In genomic region chr19:7258042-7258839, GRCh38 we compare ENCODE assay signal across 20 cellular contexts. TPM values are rescaled to one million over a fixed set of nuclear protein-coding genes. Genes with fewer than 3 reads are reported as not detected.
DNase-seq lines count a peak whose midpoint lies in the region; ATAC-seq, FAIRE-seq and TF ChIP-seq lines count a peak whose summit lies in the region.
"Had no signal": no experiment of that assay in that cellular context is flagged by ENCODE, and none has a peak within 500 bp of the region (broad histone marks: within the 10 kb centered on the region; RNA-seq: fewer than 3 reads in every experiment).

No MANE protein-coding gene starts in this region.

- TF ChIP-seq POLR2A in body of pancreas (IDR thresholded peaks at IDR 0.05) = no peak
- no peak for TF ChIP-seq POLR2A in uterus (IDR thresholded peaks at IDR 0.05)

- no peak overlapping the region for H2AFZ ChIP-seq in PC-9

- intact Hi-C loops in PC-9 (cut with micrococcal nuclease; ENCODE audit: unreplicated experiment) = no loop called here
- intact Hi-C loops in body of pancreas (cut with DNase I) = no loop called here
- intact Hi-C loops in pancreas (cut with DNase I) = no loop called here
- intact Hi-C loops in uterus (cut with DNase I; ENCODE audit: low total_unique reads) = no loop called here

- no peak overlapping the region for H3K4me2 ChIP-seq in PC-9

- H3F3A ChIP-seq in PC-9 (ENCODE audit: insufficient read depth, low read depth) = peaks cover 3% of the 10 kb centered on the region; the same call in 1 of the 2 replicates

- CTCF ChIA-PET in PC-9 (lab: Charles Lee) = interaction anchor here (0.6 kb wide), 1 partner anchor 80 kb away, joined by 3 read pairs; no protein-coding TSS in a partner anchor

- POLR2A ChIA-PET in PC-9 (lab: Charles Lee; ENCODE audit: unreplicated experiment) = no interaction called here

- H3K9me2 ChIP-seq in PC-9 (ENCODE audit: insufficient read depth) = no peaks in the 10 kb centered on the region

- no peak for ATAC-seq in body of pancreas
- peak in 1 of 4 donors; percentile 15 for ATAC-seq in pancreas

- WGBS in body of pancreas, 2 donors = 83 to 96% methylated on average over 9 to 10 of the region's 10 CpGs
- 84 to 88% methylated on average over 10 of the region's 10 CpGs for WGBS in pancreas, 2 donors

- DNase-seq in PC-9 (no peak), body of pancreas (peak in 3 of 4 donors; percentile 42 to 52 (median 45)), pancreas (peak in 1 of 6 donors; percentile 38), uterus (no peak), SW480 (ENCODE audit: low spot score) (no peak), SKM-1 treated with dmso at 0.1 percent for 144 hours (lab: John Stamatoyannopoulos, UW; ENCODE audit: unreplicated experiment) (no peak)
- no peak for DNase-seq in activated effector memory CD4-positive, alpha-beta T cell treated with Interleukin-2 at 50 U/mL for 16 hours
- DNase-seq: ACHN; DMS153; GDM1; H9; NCI-H1092 treated with DMSO at 0.1 percent for 48 hours; NCI-H146; NCI-H2081; NCI-H2171 treated with DMSO at 0.1 percent for 48 hours; NCI-H446; NCI-H748 treated with DMSO at 0.1 percent for 48 hours; NK-92 treated with Interleukin-12 subunit alpha and Interleukin-12 subunit beta, amount 100 ng/mL, for 24 hours; Right ventricle myocardium superior had no signal

- H3K4me1 ChIP-seq in PC-9 (replicated peaks; ENCODE audit: insufficient read depth) = peaks cover 20% of the 10 kb centered on the region
- H3K4me1 ChIP-seq in body of pancreas = peaks cover 93% of the 10 kb centered on the region
- H3K4me1 ChIP-seq in pancreas = peaks cover 28 to 56% (median 42%) of the 10 kb centered on the region in 3 donors
- peaks cover 4% of the 10 kb centered on the region in 2 donors for H3K4me1 ChIP-seq in uterus

- TF ChIP-seq CTCF in PC-9 (conservative IDR thresholded peaks at IDR 0.05) (no peak), body of pancreas (IDR thresholded peaks at IDR 0.05) (no peak), pancreas (IDR thresholded peaks at IDR 0.05) (no peak), uterus (IDR thresholded peaks at IDR 0.05) (no peak)

- H3K36me3 ChIP-seq in PC-9 (ENCODE audit: low read depth) = no peaks in the 10 kb centered on the region
- peaks cover 0 to 3% of the 10 kb centered on the region in 2 donors for H3K36me3 ChIP-seq in body of pancreas (replicated peaks in 1 of 2; ENCODE audit: insufficient read depth in 1 of 2, low read depth in 2 of 2)
- peaks cover 0 to 8% (median 0%) of the 10 kb centered on the region in 3 donors for H3K36me3 ChIP-seq in pancreas
- no peaks in the 10 kb centered on the region for H3K36me3 ChIP-seq in uterus

- H3K4me3 ChIP-seq in PC-9 (no peak overlapping the region), body of pancreas (no peak overlapping the region), pancreas (no peak overlapping the region), uterus (no peak overlapping the region)

- H3K27me3 ChIP-seq in PC-9 (ENCODE audit: insufficient read depth, low read depth) (no peaks in the 10 kb centered on the region), body of pancreas (no peaks in the 10 kb centered on the region), pancreas (no peaks in the 10 kb centered on the region), uterus (no peaks in the 10 kb centered on the region)

- no peak for FAIRE-seq in pancreas (lab: Jason Lieb, UNC)
- FAIRE-seq: RCC 7860 had no signal

- H3K27ac ChIP-seq in PC-9 (peak overlapping the region; percentile 61), body of pancreas (peak overlapping the region; percentile 53 to 87 (median 83)), pancreas (peak overlapping the region; percentile 34 to 81 (median 69)), uterus (peak overlapping the region; percentile 78 to 92)

- no peaks in the 10 kb centered on the region for H3K79me2 ChIP-seq in PC-9 (ENCODE audit: low read depth)

- BruUV-seq in PC-9 (replicated peaks; lab: Mats Ljungman, UMichigan) = no TSS peak

- no peaks in the 10 kb centered on the region for H4K20me1 ChIP-seq in PC-9 (ENCODE audit: insufficient read depth)

- H3K9me3 ChIP-seq in PC-9 (ENCODE audit: insufficient read depth, low read depth) = no peaks in the 10 kb centered on the region
- H3K9me3 ChIP-seq in body of pancreas = no peaks in the 10 kb centered on the region
- H3K9me3 ChIP-seq in pancreas = no peaks in the 10 kb centered on the region
- no peaks in the 10 kb centered on the region for H3K9me3 ChIP-seq in uterus

RNA-seq across cellular contexts. Expression of gene INSR, which starts 36.0 kb away (rescaled TPM):
- total RNA-seq in PC-9 (2021) (9.3 and 18.9 TPM in 2 replicates), body of pancreas (100 to 1,000 TPM; 243 to 284 TPM), pancreas (100 to 1,000 TPM in 5 of 6 donors, 10 to 100 TPM in 1; 90.5 to 205 (median 129) TPM), uterus (10 to 100 TPM; 46.0 to 97.6 (median 68.3) TPM)
- 10 to 100 TPM; 45.1 to 48.7 TPM for polyA plus RNA-seq in pancreas

Comparison
In these comparisons a context has a peak if more than half of its experiments do, and no peak if none do; other contexts are left out.
1. DNase-seq: peak in body of pancreas (3 of 4); none in PC-9 (0 of 2), uterus (0 of 2), SW480 (single experiment), activated effector memory CD4-positive, alpha-beta T cell treated with Interleukin-2 at 50 U/mL for 16 hours (single experiment) and SKM-1 treated with dmso at 0.1 percent for 144 hours (single experiment).
2. Peak in every context shown above with its lines, with median percentiles within 50 percentile points of each other: H3K27ac ChIP-seq.